ENCODE assay signal across 25 cellular contexts in genomic region chrX:23478561-23478960, GRCh38.
A peak's percentile ranks its signal among the peaks of the same experiment; 100 is the strongest.
DNase-seq lines count a peak whose midpoint lies in the region; ATAC-seq, FAIRE-seq and TF ChIP-seq lines count a peak whose summit lies in the region.
"Had no signal": no experiment of that assay in that cellular context is flagged by ENCODE, and none has a peak within 500 bp of the region (broad histone marks: within the 10 kb centered on the region; RNA-seq: fewer than 3 reads in every experiment).

No MANE protein-coding gene starts in this region.

- peaks cover 6 to 27% (median 8%) of the 10 kb centered on the region in 3 experiments for H3K36me3 Mint-ChIP-seq in H9 (ENCODE audit: insufficient read depth in 1 of 3, low read depth in 3 of 3)
- H3K36me3 Mint-ChIP-seq in activated naive CD8-positive, alpha-beta T cell treated with anti-CD3 and anti-CD28 coated beads, Interleukin-2, amount 50 U/mL, for 24 hours (ENCODE audit: low read depth): no peaks in the 10 kb centered on the region
- H3K36me3 Mint-ChIP-seq: CD8-positive, alpha-beta T cell had no signal

- H2BK15ac ChIP-seq in H9 (ENCODE audit: low read depth, low read length): no peak overlapping the region
- H2BK15ac ChIP-seq in neuronal stem cell (ENCODE audit: low read length): no peak overlapping the region

- H4K8ac ChIP-seq in H9 (replicated peaks; ENCODE audit: insufficient read length, low read depth, low read length): no peak overlapping the region
- H4K8ac ChIP-seq in neuronal stem cell (ENCODE audit: low read depth, low read length): no peak overlapping the region

- H3K36me3 ChIP-seq in PC-3 (ENCODE audit: low read depth, low read length) (no peaks in the 10 kb centered on the region), osteoblast (ENCODE audit: insufficient read depth, low read length) (no peaks in the 10 kb centered on the region), neuronal stem cell (replicated peaks in 1 of 2; ENCODE audit: control insufficient read depth in 2 of 2, insufficient read depth in 2 of 2, low read length in 2 of 2) (no peaks in the 10 kb centered on the region)
- H3K36me3 ChIP-seq: Peyer's patch, SJCRH30 had no signal

- H3K9ac ChIP-seq in PC-3 (ENCODE audit: low read length): no peak overlapping the region
- no peak overlapping the region for H3K9ac ChIP-seq in H9 (ENCODE audit: extremely low read depth, insufficient read length, low read length)
- no peak overlapping the region for H3K9ac ChIP-seq in neuronal stem cell (ENCODE audit: low read depth, low read length, poor library complexity)
- H3K9ac ChIP-seq: GM23248 had no signal

- H3K4ac ChIP-seq in H9 (ENCODE audit: low read depth, low read length) (no peak overlapping the region), neuronal stem cell (ENCODE audit: low read length) (no peak overlapping the region)

- H3K27ac Mint-ChIP-seq in H9: no peak overlapping the region
- H3K27ac Mint-ChIP-seq in activated naive CD8-positive, alpha-beta T cell treated with anti-CD3 and anti-CD28 coated beads, Interleukin-2, amount 50 U/mL, for 24 hours: no peak overlapping the region
- H3K27ac Mint-ChIP-seq: CD8-positive, alpha-beta T cell; HFFc6 had no signal

- no peaks in the 10 kb centered on the region for H3K9me2 ChIP-seq in PC-3 (replicated peaks; ENCODE audit: low read length)

- H3K9me3 ChIP-seq in PC-3 (ENCODE audit: low read length) (no peaks in the 10 kb centered on the region), osteoblast (ENCODE audit: low read depth, low read length) (no peaks in the 10 kb centered on the region), H9 (ENCODE audit: control insufficient read depth, low read depth, low read length) (peaks cover 5% of the 10 kb centered on the region), neuronal stem cell (replicated peaks in 1 of 2; ENCODE audit: control insufficient read depth in 2 of 2, insufficient read depth in 1 of 2, low read depth in 1 of 2, low read length in 2 of 2) (no peaks in the 10 kb centered on the region)
- H3K9me3 ChIP-seq: Caco-2, Peyer's patch had no signal

- H3K4me1 ChIP-seq in PC-3 (ENCODE audit: insufficient read depth, low read length): peaks cover 15% of the 10 kb centered on the region
- H3K4me1 ChIP-seq in osteoblast (ENCODE audit: insufficient read depth, low read length): no peaks in the 10 kb centered on the region
- no peaks in the 10 kb centered on the region for H3K4me1 ChIP-seq in H9 (ENCODE audit: insufficient read depth, low read length)
- H3K4me1 ChIP-seq in neuronal stem cell (ENCODE audit: control insufficient read depth in 2 of 2, insufficient read depth in 1 of 2, low read depth in 1 of 2, low read length in 2 of 2): no peaks in the 10 kb centered on the region
- H3K4me1 ChIP-seq: Caco-2, Peyer's patch had no signal

- H3K23me2 ChIP-seq in H9 (ENCODE audit: insufficient read length, low read depth, low read length, poor library complexity, severe bottlenecking): no peaks in the 10 kb centered on the region

- no peaks in the 10 kb centered on the region for H3K27me3 ChIP-seq in PC-3 (ENCODE audit: low read length)
- no peaks in the 10 kb centered on the region for H3K27me3 ChIP-seq in osteoblast (ENCODE audit: insufficient read depth, low read length)
- no peaks in the 10 kb centered on the region for H3K27me3 ChIP-seq in H9 (ENCODE audit: insufficient read depth, low read length)
- no peaks in the 10 kb centered on the region for H3K27me3 ChIP-seq in neuronal stem cell (ENCODE audit: control insufficient read depth in 3 of 3, insufficient read depth in 3 of 3, low read depth in 1 of 3, low read length in 3 of 3)
- H3K27me3 ChIP-seq: Peyer's patch, SJCRH30 had no signal

- H4K20me1 ChIP-seq in PC-3 (ENCODE audit: low read length) (no peaks in the 10 kb centered on the region), osteoblast (ENCODE audit: insufficient read depth, low read length) (no peaks in the 10 kb centered on the region), H9 (ENCODE audit: control insufficient read depth, insufficient read depth, insufficient read length) (no peaks in the 10 kb centered on the region)

- H3T11ph ChIP-seq in H9 (ENCODE audit: low read length): no peak overlapping the region

- H3K79me1 ChIP-seq in H9 (ENCODE audit: insufficient read depth, low read depth, low read length, poor library complexity, severe bottlenecking) (no peaks in the 10 kb centered on the region), neuronal stem cell (ENCODE audit: low read depth, low read length) (no peaks in the 10 kb centered on the region)

- ATAC-seq in PC-3: peak; percentile 64
- no peak for ATAC-seq in activated naive CD8-positive, alpha-beta T cell treated with anti-CD3 and anti-CD28 coated beads, Interleukin-2, amount 50 U/mL, for 24 hours
- ATAC-seq: CD8-positive, alpha-beta T cell; Right ventricle myocardium inferior had no signal

- peaks cover 4% of the 10 kb centered on the region for H3F3A ChIP-seq in PC-3 (ENCODE audit: low read length, unreplicated experiment)

- CTCF ChIA-PET in PC-3 (lab: Charles Lee): no interaction called here

- no peak for TF ChIP-seq CTCF in PC-3 (conservative IDR thresholded peaks at IDR 0.05; ENCODE audit: low read depth, low read length)
- no peak for TF ChIP-seq CTCF in osteoblast (IDR thresholded peaks at IDR 0.05; ENCODE audit: extremely low read depth, low read depth, low read length)
- no peak for TF ChIP-seq CTCF in H9 (conservative IDR thresholded peaks at IDR 0.05)

- H3K23ac ChIP-seq in H9 (ENCODE audit: insufficient read length, low read depth, low read length) (no peak overlapping the region), neuronal stem cell (ENCODE audit: low read depth, low read length, poor library complexity) (no peak overlapping the region)

- H2AFZ ChIP-seq in PC-3 (ENCODE audit: low read length) (no peak overlapping the region), osteoblast (ENCODE audit: low read length) (no peak overlapping the region), H9 (ENCODE audit: low read length) (no peak overlapping the region), neuronal stem cell (ENCODE audit: low read length) (no peak overlapping the region)
- H2AFZ ChIP-seq: GM23248 had no signal

- H3K79me2 ChIP-seq in PC-3 (ENCODE audit: low read length): no peaks in the 10 kb centered on the region
- H3K79me2 ChIP-seq in osteoblast (ENCODE audit: insufficient read depth, low read length): no peaks in the 10 kb centered on the region
- no peaks in the 10 kb centered on the region for H3K79me2 ChIP-seq in H9 (ENCODE audit: insufficient read depth, low read length)

- WGBS in H9 (ENCODE audit: extremely low coverage, insufficient read length, low lambda C conversion rate): no CpG with 5 or more reads among the region's 3 CpGs
- WGBS in neuronal stem cell (ENCODE audit: extremely low coverage in 2 of 2, insufficient read length in 2 of 2, insufficient replicate concordance in 1 of 2), 2 donors: no CpG with 5 or more reads among the region's 3 CpGs

- no peak overlapping the region for H2BK120ac ChIP-seq in H9 (ENCODE audit: low read depth, low read length, poor library complexity, severe bottlenecking)
- H2BK120ac ChIP-seq in neuronal stem cell (ENCODE audit: low read depth, low read length): no peak overlapping the region

- peak overlapping the region; percentile 58 for H3K27ac ChIP-seq in PC-3 (ENCODE audit: low read length)
- no peak overlapping the region for H3K27ac ChIP-seq in osteoblast (ENCODE audit: low read depth, low read length)
- H3K27ac ChIP-seq in H9 (ENCODE audit: insufficient read length, low read depth, low read length): no peak overlapping the region
- no peak overlapping the region for H3K27ac ChIP-seq in neuronal stem cell (replicated peaks; ENCODE audit: low read length)
- H3K27ac ChIP-seq: GM23248, Peyer's patch, SJCRH30 had no signal

- H3K4me3 Mint-ChIP-seq in H9: no peak overlapping the region
- H3K4me3 Mint-ChIP-seq in activated naive CD8-positive, alpha-beta T cell treated with anti-CD3 and anti-CD28 coated beads, Interleukin-2, amount 50 U/mL, for 24 hours: no peak overlapping the region
- H3K4me3 Mint-ChIP-seq: CD8-positive, alpha-beta T cell; HFFc6 had no signal

- H2AK5ac ChIP-seq in H9 (ENCODE audit: insufficient read length, low read length) (no peak overlapping the region), neuronal stem cell (ENCODE audit: low read depth, low read length) (no peak overlapping the region)

- POLR2A ChIA-PET in PC-3 (lab: Charles Lee; ENCODE audit: unreplicated experiment): no interaction called here

- H2BK12ac ChIP-seq in H9 (ENCODE audit: insufficient read length, low read depth, low read length): no peak overlapping the region
- no peak overlapping the region for H2BK12ac ChIP-seq in neuronal stem cell (ENCODE audit: low read length)

- H2BK20ac ChIP-seq in H9 (ENCODE audit: low read depth, low read length, poor library complexity, severe bottlenecking): no peak overlapping the region

- H2BK5ac ChIP-seq in H9 (ENCODE audit: insufficient read length, low read length) (no peak overlapping the region), neuronal stem cell (ENCODE audit: low read length) (no peak overlapping the region)

- no peak overlapping the region for H3K56ac ChIP-seq in H9 (ENCODE audit: insufficient read length, low read depth, low read length)

- peaks cover 0 to 5% of the 10 kb centered on the region in 2 experiments; a peak in 1 of 4 replicates for H3K4me1 Mint-ChIP-seq in H9
- no peaks in the 10 kb centered on the region for H3K4me1 Mint-ChIP-seq in activated naive CD8-positive, alpha-beta T cell treated with anti-CD3 and anti-CD28 coated beads, Interleukin-2, amount 50 U/mL, for 24 hours

- H3K9me3 Mint-ChIP-seq in H9: peaks cover 20 to 24% of the 10 kb centered on the region in 2 experiments; a peak in 4 of 5 replicates
- H3K9me3 Mint-ChIP-seq in activated naive CD8-positive, alpha-beta T cell treated with anti-CD3 and anti-CD28 coated beads, Interleukin-2, amount 50 U/mL, for 24 hours: peaks cover 8% of the 10 kb centered on the region

- intact Hi-C loops in PC-3 (cut with micrococcal nuclease): no loop called here

- DNase-seq in EL: peak; percentile 2
- DNase-seq in HTR-8/SVneo (ENCODE audit: insufficient read length, low spot score): no peak
- DNase-seq in PC-3: peak; percentile 61
- DNase-seq in osteoblast (ENCODE audit: insufficient read length, low spot score, missing footprints): peak; percentile 13
- no peak for DNase-seq in H9
- DNase-seq in activated naive CD8-positive, alpha-beta T cell treated with anti-CD3 and anti-CD28 coated beads, Interleukin-2, amount 50 U/mL, for 24 hours: no peak
- DNase-seq in neuronal stem cell (ENCODE audit: low spot score): no peak
- DNase-seq: C1 segment of cervical spinal cord; Caco-2; CD8-positive, alpha-beta T cell; H7; KG1; MM.1S; NCI-H1105; NCI-H146; NCI-H2029; NCI-H2227 treated with DMSO at 0.1 percent for 48 hours; NCI-H510A; NCI-H69; Peyer's patch; SJCRH30; T-helper 2 cell had no signal

- no peak overlapping the region for H4K91ac ChIP-seq in H9 (ENCODE audit: insufficient read length, low read depth, low read length)
- H4K91ac ChIP-seq in neuronal stem cell (ENCODE audit: low read depth, low read length, poor library complexity): no peak overlapping the region

- H3K14ac ChIP-seq in H9 (ENCODE audit: insufficient read depth, low read length) (no peak overlapping the region), neuronal stem cell (ENCODE audit: low read length) (no peak overlapping the region)

- BruUV-seq in PC-3 (replicated peaks; lab: Mats Ljungman, UMichigan): no TSS peak

- no peaks in the 10 kb centered on the region; the same call in 1 of the 2 replicates for H3K27me3 Mint-ChIP-seq in H9 (ENCODE audit: low read depth)
- H3K27me3 Mint-ChIP-seq in activated naive CD8-positive, alpha-beta T cell treated with anti-CD3 and anti-CD28 coated beads, Interleukin-2, amount 50 U/mL, for 24 hours: no peaks in the 10 kb centered on the region

- FAIRE-seq in HTR-8/SVneo (lab: Jason Lieb, UNC): peak; percentile 92

- H3K4me2 ChIP-seq in PC-3 (ENCODE audit: low read length) (peak overlapping the region; percentile 21; the same call in 1 of the 2 replicates), osteoblast (ENCODE audit: insufficient read depth, low read length) (no peak overlapping the region), H9 (ENCODE audit: insufficient read depth, insufficient read length, low read length) (no peak overlapping the region), neuronal stem cell (ENCODE audit: insufficient read depth, low read length, poor library complexity, severe bottlenecking) (no peak overlapping the region)

- no peak overlapping the region for H4K5ac ChIP-seq in H9 (ENCODE audit: insufficient read length, low read depth, low read length)

- no peak overlapping the region; the same call in 1 of the 2 replicates for H3K4me3 ChIP-seq in PC-3 (ENCODE audit: low read length)
- H3K4me3 ChIP-seq in osteoblast (ENCODE audit: insufficient read depth, low read length): no peak overlapping the region
- H3K4me3 ChIP-seq in neuronal stem cell (ENCODE audit: low read length in 2 of 2): no peak overlapping the region
- H3K4me3 ChIP-seq: GM23248, Peyer's patch, SJCRH30 had no signal

- H3K18ac ChIP-seq in H9 (ENCODE audit: insufficient read length, low read depth, low read length) (no peak overlapping the region), neuronal stem cell (ENCODE audit: low read length) (no peak overlapping the region)

Comparison
In these comparisons a context has a peak if more than half of its experiments do, and no peak if none do; other contexts are left out.
1. DNase-seq: peak in EL (single experiment), PC-3 (single experiment) and osteoblast (single experiment); none in HTR-8/SVneo (single experiment), H9 (single experiment), activated naive CD8-positive, alpha-beta T cell treated with anti-CD3 and anti-CD28 coated beads, Interleukin-2, amount 50 U/mL, for 24 hours (single experiment) and neuronal stem cell (single experiment).